In the genomic region with DNA sequence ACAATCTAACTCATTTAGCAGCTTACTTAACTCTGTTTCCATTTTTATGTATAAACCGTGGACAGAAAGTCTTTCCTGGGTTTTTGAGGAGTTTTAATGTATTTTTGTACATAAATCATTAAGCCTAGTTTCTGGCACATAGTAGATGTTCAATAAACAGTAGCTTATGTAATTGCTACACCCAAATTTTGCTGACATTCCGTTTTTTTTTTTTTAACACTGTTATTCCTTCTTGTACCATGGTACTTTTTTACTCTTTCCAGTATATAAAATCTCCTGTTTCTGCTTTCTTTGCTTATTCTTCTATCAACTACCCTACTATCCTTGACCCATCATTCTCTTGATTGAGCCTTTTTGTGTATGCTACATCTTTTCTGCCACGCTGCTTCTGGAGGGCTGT, we compare ENCODE assay signal across 26 cellular contexts.
"Had no signal": no experiment of that assay in that cellular context is flagged by ENCODE, and none has a peak within 500 bp of the region (broad histone marks: within the 10 kb centered on the region; RNA-seq: fewer than 3 reads in every experiment).

No MANE protein-coding gene starts in this region.

- H3K27me3 ChIP-seq: neural progenitor cell, ovary, suprapubic skin, testis, tibial artery, transverse colon, upper lobe of right lung, uterus had no signal

- H3K4me3 ChIP-seq: neural progenitor cell, ovary, psoas muscle, skin epidermis, suprapubic skin, testis, tibial artery, transverse colon, upper lobe of right lung, uterus had no signal

- H3K4me1 ChIP-seq: neural progenitor cell, parathyroid adenoma, psoas muscle, suprapubic skin, testis, tibial artery, transverse colon, upper lobe of right lung, uterus had no signal

- H3K36me3 ChIP-seq: neural progenitor cell, ovary, suprapubic skin, tibial artery, transverse colon, upper lobe of right lung, uterus had no signal

- H3K9me3 ChIP-seq: ovary, psoas muscle, suprapubic skin, testis, tibial artery, transverse colon, upper lobe of right lung, uterus had no signal

- H2AFZ ChIP-seq: neural progenitor cell, parathyroid adenoma had no signal

- H3K79me2 ChIP-seq: parathyroid adenoma had no signal

- H3K27ac ChIP-seq: neural progenitor cell, ovary, parathyroid adenoma, psoas muscle, skin epidermis, suprapubic skin, testis, tibial artery, transverse colon, upper lobe of right lung, uterus had no signal

- DNase-seq: naive thymus-derived CD4-positive, alpha-beta T cell; natural killer cell; occipital lobe; ovary; posterior cingulate gyrus; psoas muscle; right cardiac atrium; stimulated activated CD4-positive, alpha-beta T cell treated with anti-CD3 and anti-CD28 coated beads, Interleukin-15, amount 100 ng/mL, for 24 hours; stimulated activated CD4-positive, alpha-beta T cell treated with anti-CD3 and anti-CD28 coated beads, Interleukin-4, amount 100 ng/mL, for 1 hour; stimulated activated CD4-positive, alpha-beta T cell treated with anti-CD3 and anti-CD28 coated beads, Interleukin-4, amount 100 ng/mL, for 4 hours; stimulated activated CD8-positive, alpha-beta memory T cell treated with anti-CD3 and anti-CD28 coated beads, Interleukin-4, amount 100 ng/mL, for 48 hours; stimulated activated naive CD4-positive, alpha-beta T cell; stimulated activated naive CD8-positive, alpha-beta T cell treated with anti-CD3 and anti-CD28 coated beads, Interleukin-15, amount 100 ng/mL, for 72 hours; stimulated activated naive CD8-positive, alpha-beta T cell treated with anti-CD3 and anti-CD28 coated beads, Interleukin-15, Interleukin-2, amounts not matched to agents 100 U/mL and 50 U/mL, for 24 hours; substantia nigra; testis; tibial artery; transverse colon; upper lobe of right lung; uterus had no signal

- ATAC-seq: naive thymus-derived CD4-positive, alpha-beta T cell; natural killer cell; psoas muscle; right cardiac atrium; sciatic nerve; stimulated activated memory B cell treated with anti-CD40 and anti-IgM and Interleukin-4, amounts not matched to agents 10 μg/mL and 1 μg/mL and 100 μg/mL, for 72 hours; stimulated activated naive CD8-positive, alpha-beta T cell treated with anti-CD3 and anti-CD28 coated beads, Interleukin-15, amount 100 ng/mL, for 72 hours; stimulated activated naive CD8-positive, alpha-beta T cell treated with anti-CD3 and anti-CD28 coated beads, Interleukin-15, Interleukin-2, amounts not matched to agents 100 U/mL and 50 U/mL, for 24 hours; upper lobe of right lung had no signal

- H3K9ac ChIP-seq: neural progenitor cell, parathyroid adenoma had no signal

- H3K4me2 ChIP-seq: neural progenitor cell had no signal
